1 cellular context compared by ENCODE assay signal in the genomic region with DNA sequence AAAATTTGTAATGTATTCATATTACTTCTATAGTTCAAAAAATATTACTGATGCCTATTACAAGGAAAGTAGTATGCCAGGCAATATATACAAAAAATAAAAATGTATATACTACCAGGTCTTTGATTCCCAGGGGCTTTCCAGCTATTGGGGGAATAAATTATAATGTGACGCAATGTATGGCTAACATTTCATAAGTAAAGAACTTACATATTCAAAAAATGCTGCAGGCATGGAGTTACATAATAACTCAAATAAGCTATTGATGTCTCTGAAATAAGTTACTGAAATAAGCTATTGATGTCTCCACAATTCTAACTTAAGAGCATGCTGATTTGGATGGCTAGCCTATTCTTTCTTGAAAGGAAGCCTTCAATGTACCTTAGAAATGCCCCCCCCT.
TF ChIP-seq lines count a peak whose summit lies in the region.

No MANE protein-coding gene starts in this region.

TF ChIP-seq in HepG2, 621 proteins besides CTCF, POLR2A, EP300 and RAD21 (continued from another document):
- TF ChIP-seq, protein P1, sequence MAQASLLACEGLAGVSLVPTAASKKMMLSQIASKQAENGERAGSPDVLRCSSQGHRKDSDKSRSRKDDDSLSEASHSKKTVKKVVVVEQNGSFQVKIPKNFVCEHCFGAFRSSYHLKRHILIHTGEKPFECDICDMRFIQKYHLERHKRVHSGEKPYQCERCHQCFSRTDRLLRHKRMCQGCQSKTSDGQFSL (CRISPR knock-in tag; IDR thresholded peaks at IDR 0.05) = no peak
- TF ChIP-seq CEBPB (IDR thresholded peaks at IDR 0.05; ENCODE audit: borderline replicate concordance, low read depth, low read length) (peak; percentile 19; the same call in 1 of the 2 replicates), CENPX (CRISPR knock-in tag; IDR thresholded peaks at IDR 0.05) (no peak), ZNF670 (CRISPR knock-in tag; IDR thresholded peaks at IDR 0.05; ENCODE audit: borderline replicate concordance) (no peak), HOXA3 (CRISPR knock-in tag; IDR thresholded peaks at IDR 0.05) (no peak)
TF ChIP-seq in HepG2: peak in this region for 1.
